In the genomic region with DNA sequence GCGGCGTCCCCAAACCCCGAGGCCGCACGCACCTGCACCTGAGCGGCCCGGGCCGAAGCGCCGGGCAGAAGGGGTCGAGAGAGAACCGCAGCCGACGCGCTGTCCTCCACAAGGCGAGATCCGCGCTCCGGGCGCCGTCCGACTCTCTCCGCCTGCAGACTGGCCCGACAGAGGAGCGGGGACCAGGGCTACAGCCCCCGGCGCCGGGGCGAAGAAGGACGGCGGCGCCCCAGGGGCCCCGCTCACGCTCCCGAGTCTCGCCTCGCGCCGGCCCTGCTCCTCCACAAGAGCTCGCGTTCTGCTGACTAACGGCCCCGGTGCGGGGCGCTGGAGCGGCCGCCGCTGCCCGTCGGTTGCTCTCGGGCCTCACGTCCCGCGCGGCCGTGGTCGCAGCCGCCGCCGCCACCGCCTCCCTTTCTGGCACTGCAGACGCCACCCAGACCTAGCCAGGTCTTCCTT, we compare ENCODE assay signal across 8 cellular contexts. TPM values are rescaled to one million over a fixed set of nuclear protein-coding genes. Genes with fewer than 3 reads are reported as not detected.
DNase-seq lines count a peak whose midpoint lies in the region; ATAC-seq and TF ChIP-seq lines count a peak whose summit lies in the region.

No MANE protein-coding gene starts in this region.

- DNase-seq in Right ventricle myocardium inferior (ENCODE audit: missing footprints) (no peak), cardiac septum (ENCODE audit: low spot score) (no peak), foreskin keratinocyte (no peak), sigmoid colon (no peak), iPS-NIHi11 (ENCODE audit: low spot score) (no peak), 8988T (no peak)

- H3K4me3 Mint-ChIP-seq in T-helper 1 cell treated with Interleukin-12 subunit alpha and Interleukin-12 subunit beta and Interleukin-4 antibody, amounts not matched to agents 30 μg/mL and 1 μg/mL, for 36 hours: peak overlapping the region; percentile 97

- TF ChIP-seq CTCF in foreskin keratinocyte (conservative IDR thresholded peaks at IDR 0.05): no peak
- no peak for TF ChIP-seq CTCF in sigmoid colon (IDR thresholded peaks at IDR 0.05)

- peaks cover 50% of the 10 kb centered on the region for H3K4me1 Mint-ChIP-seq in T-helper 1 cell treated with Interleukin-12 subunit alpha and Interleukin-12 subunit beta and Interleukin-4 antibody, amounts not matched to agents 30 μg/mL and 1 μg/mL, for 36 hours (ENCODE audit: low read depth)

- intact Hi-C loops in Right ventricle myocardium inferior (cut with DNase I): loop anchor here (1.0 to 10.0 kb wide), 4 partner anchors 72 to 1534 kb away; no protein-coding TSS in a partner anchor
- intact Hi-C loops in cardiac septum (cut with DNase I): loop anchor here (5.0 to 10.0 kb wide), 2 partner anchors 114 to 143 kb away; partner anchors contain the start of gene CEMIP2
- intact Hi-C loops in sigmoid colon (cut with DNase I): loop anchor here (2.0 to 10.0 kb wide), 2 partner anchors 142 to 1164 kb away; partner anchors contain the start of gene CEMIP2

- H3K9me3 ChIP-seq in sigmoid colon: no peaks in the 10 kb centered on the region

- H3K36me3 Mint-ChIP-seq in T-helper 1 cell treated with Interleukin-12 subunit alpha and Interleukin-12 subunit beta and Interleukin-4 antibody, amounts not matched to agents 30 μg/mL and 1 μg/mL, for 36 hours (ENCODE audit: low read depth): peaks cover 8% of the 10 kb centered on the region

- H3K27ac Mint-ChIP-seq in T-helper 1 cell treated with Interleukin-12 subunit alpha and Interleukin-12 subunit beta and Interleukin-4 antibody, amounts not matched to agents 30 μg/mL and 1 μg/mL, for 36 hours: peak overlapping the region; percentile 94

- TF ChIP-seq EP300 in sigmoid colon (IDR thresholded peaks at IDR 0.05): no peak

- H3K36me3 ChIP-seq in sigmoid colon: no peaks in the 10 kb centered on the region

- H3K27me3 ChIP-seq in foreskin keratinocyte (no peaks in the 10 kb centered on the region), sigmoid colon (no peaks in the 10 kb centered on the region)

- peak overlapping the region; percentile 39 for H3K27ac ChIP-seq in foreskin keratinocyte
- peak overlapping the region; percentile 92 to 97 (median 96) for H3K27ac ChIP-seq in sigmoid colon

- H3K9me3 Mint-ChIP-seq in T-helper 1 cell treated with Interleukin-12 subunit alpha and Interleukin-12 subunit beta and Interleukin-4 antibody, amounts not matched to agents 30 μg/mL and 1 μg/mL, for 36 hours: no peaks in the 10 kb centered on the region

- no peaks in the 10 kb centered on the region for H3K27me3 Mint-ChIP-seq in T-helper 1 cell treated with Interleukin-12 subunit alpha and Interleukin-12 subunit beta and Interleukin-4 antibody, amounts not matched to agents 30 μg/mL and 1 μg/mL, for 36 hours (ENCODE audit: low read depth)

- ATAC-seq in Right ventricle myocardium inferior: peak; percentile 19
- peak; percentile 10 for ATAC-seq in HG03039 (IDR thresholded peaks at IDR 0.05; ENCODE audit: unreplicated experiment)
- no peak for ATAC-seq in foreskin keratinocyte

- H3K4me1 ChIP-seq in foreskin keratinocyte (peaks cover 7% of the 10 kb centered on the region), sigmoid colon (peaks cover 0 to 34% (median 27%) of the 10 kb centered on the region in 4 donors)

- peak overlapping the region; percentile 83 to 98 (median 90) for H3K4me3 ChIP-seq in sigmoid colon

- TF ChIP-seq POLR2A in sigmoid colon (IDR thresholded peaks at IDR 0.05): no peak

- 0% methylated on average over 62 of the region's 62 CpGs for WGBS in sigmoid colon, 2 donors

RNA-seq across cellular contexts. Expression of gene ABHD17B, which starts 0.4 kb away (rescaled TPM):
- total RNA-seq in Right ventricle myocardium inferior: 10.5 TPM
- 7.8 TPM for total RNA-seq in cardiac septum
- 15.4 and 15.5 TPM in 2 replicates for total RNA-seq in foreskin keratinocyte
- polyA plus RNA-seq in foreskin keratinocyte: 5.4 and 7.1 TPM in 2 replicates
- 10 to 100 TPM; 12.4 to 19.9 (median 17.3) TPM for total RNA-seq in sigmoid colon
- polyA plus RNA-seq in sigmoid colon: 10 to 100 TPM; 15.5 to 35.1 (median 16.8) TPM

RNA-seq across cellular contexts. Expression of gene C9orf85, which starts 0.8 kb away (rescaled TPM):
- total RNA-seq in Right ventricle myocardium inferior (9.4 TPM), cardiac septum (6.2 TPM), foreskin keratinocyte (9.1 and 9.7 TPM in 2 replicates), sigmoid colon (10 to 100 TPM in 3 of 4 donors, 1 to 10 TPM in 1; 8.8 to 13.3 (median 12.2) TPM)
- polyA plus RNA-seq in foreskin keratinocyte (7.8 and 9.5 TPM in 2 replicates), sigmoid colon (10 to 100 TPM; 15.8 to 40.0 (median 19.8) TPM)
